Comparison of ENCODE assay signal across 20 cellular contexts in the genomic region with DNA sequence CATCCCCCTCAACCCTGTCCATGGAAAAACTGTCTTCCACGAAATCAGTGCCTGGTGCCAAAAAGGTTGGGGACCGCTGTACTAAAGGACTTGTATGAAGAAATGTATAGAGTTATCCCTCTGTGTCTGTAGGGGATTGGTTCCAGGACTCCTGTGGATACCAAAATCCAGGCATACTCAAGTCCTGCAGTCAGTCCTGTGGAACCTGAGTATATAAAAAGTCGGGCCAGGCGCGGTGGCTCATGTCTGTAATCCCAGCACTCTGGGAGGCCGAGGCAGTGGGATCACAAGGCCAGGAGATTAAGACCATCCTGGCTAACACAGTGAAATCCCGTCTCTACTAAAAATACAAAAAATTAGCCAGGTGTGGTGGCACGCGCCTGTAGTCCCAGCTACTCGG.
"Had no signal": no experiment of that assay in that cellular context is flagged by ENCODE, and none has a peak within 500 bp of the region (broad histone marks: within the 10 kb centered on the region; RNA-seq: fewer than 3 reads in every experiment).

No MANE protein-coding gene starts in this region.

- H3K4me3 ChIP-seq: MG63 had no signal

- H3K9me3 ChIP-seq: MG63, SK-N-SH had no signal

- H3K27me3 ChIP-seq: MG63 had no signal

- H3K9ac ChIP-seq: SK-N-SH had no signal

- H3K27ac ChIP-seq: RWPE1 had no signal

- H3K36me3 ChIP-seq: MG63 had no signal

- DNase-seq: Karpas-422; KG1; MG63; NCI-H1092; NCI-H1105 treated with DMSO at 0.1 percent for 48 hours; NCI-H1417 treated with DMSO at 0.1 percent for 48 hours; NCI-H146; NCI-H1694 treated with DMSO at 0.1 percent for 48 hours; NCI-H1930; NCI-H2081; NCI-H2107; NCI-H2227 treated with DMSO at 0.1 percent for 48 hours; NCI-H526 treated with DMSO at 0.1 percent for 48 hours; NCI-H748 treated with DMSO at 0.1 percent for 48 hours; NK-92 treated with Interleukin-12 subunit alpha and Interleukin-12 subunit beta, amount 100 ng/mL, for 24 hours; PC-3; SHP77; SK-N-SH; SW 1271 had no signal
